In the genomic region with DNA sequence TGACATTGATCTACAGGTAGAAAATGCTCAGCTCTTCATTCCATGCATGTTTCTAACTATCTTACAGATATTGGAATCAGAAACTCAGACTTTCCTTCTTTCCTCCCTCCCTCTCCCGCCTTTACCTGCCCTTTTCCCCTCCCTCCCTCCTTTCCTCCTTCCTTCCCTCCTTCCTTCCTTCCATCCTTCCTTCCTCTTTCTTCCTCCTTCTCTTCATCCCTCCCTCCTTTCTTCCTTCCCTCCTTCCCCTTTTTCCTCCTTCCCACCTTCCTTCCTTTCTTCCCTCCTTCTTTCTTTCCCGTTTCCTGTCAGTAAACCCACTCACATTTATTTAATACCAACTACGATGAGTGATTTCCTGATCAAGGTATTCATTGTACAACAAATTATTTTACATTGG, we compare ENCODE assay signal across 19 cellular contexts.
"Had no signal": no experiment of that assay in that cellular context is flagged by ENCODE, and none has a peak within 500 bp of the region (broad histone marks: within the 10 kb centered on the region; RNA-seq: fewer than 3 reads in every experiment).

No MANE protein-coding gene starts in this region.

- H3K4me1 ChIP-seq: colonic mucosa, suprapubic skin, tibial artery, upper lobe of left lung, uterus had no signal

- H3K4me1 Mint-ChIP-seq: naive thymus-derived CD8-positive, alpha-beta T cell; stimulated activated effector memory CD8-positive, alpha-beta T cell treated with anti-CD3 and anti-CD28 coated beads, Interleukin-12 subunit alpha, Interleukin-12 subunit beta, amount 100 ng/mL, for 72 hours had no signal

- H3K9me3 Mint-ChIP-seq: neural crest cell; stimulated activated effector memory CD8-positive, alpha-beta T cell treated with anti-CD3 and anti-CD28 coated beads, Interleukin-12 subunit alpha, Interleukin-12 subunit beta, amount 100 ng/mL, for 72 hours had no signal

- H3K4me3 Mint-ChIP-seq: naive thymus-derived CD8-positive, alpha-beta T cell; stimulated activated effector memory CD8-positive, alpha-beta T cell treated with anti-CD3 and anti-CD28 coated beads, Interleukin-12 subunit alpha, Interleukin-12 subunit beta, amount 100 ng/mL, for 72 hours had no signal

- ATAC-seq: naive thymus-derived CD8-positive, alpha-beta T cell; stimulated activated effector memory CD8-positive, alpha-beta T cell treated with anti-CD3 and anti-CD28 coated beads, Interleukin-12 subunit alpha, Interleukin-12 subunit beta, amount 100 ng/mL, for 72 hours; stimulated activated naive CD8-positive, alpha-beta T cell treated with anti-CD3 and anti-CD28 coated beads, Interleukin-15, Interleukin-2, amounts not matched to agents 100 U/mL and 50 U/mL, for 24 hours had no signal

- DNase-seq: colonic mucosa; effector CD4-positive, alpha-beta T cell; foreskin melanocyte; head of caudate nucleus; hippocampal formation; kidney glomerular epithelial cell; naive thymus-derived CD8-positive, alpha-beta T cell; nucleus accumbens; ovary; right cardiac atrium; stimulated activated CD4-positive, alpha-beta T cell treated with anti-CD3 and anti-CD28 coated beads, Interleukin-4, amount 100 ng/mL, for 1 hour; stimulated activated CD8-positive, alpha-beta memory T cell treated with anti-CD3 and anti-CD28 coated beads, Interleukin-4, amount 100 ng/mL, for 48 hours; stimulated activated naive CD8-positive, alpha-beta T cell treated with anti-CD3 and anti-CD28 coated beads, Interleukin-15, Interleukin-2, amounts not matched to agents 100 U/mL and 50 U/mL, for 24 hours; tibial artery; upper lobe of left lung; uterus had no signal

- H3K36me3 ChIP-seq: colonic mucosa, ovary, suprapubic skin, tibial artery, upper lobe of left lung, uterus had no signal

- H3K36me3 Mint-ChIP-seq: naive thymus-derived CD8-positive, alpha-beta T cell; stimulated activated effector memory CD8-positive, alpha-beta T cell treated with anti-CD3 and anti-CD28 coated beads, Interleukin-12 subunit alpha, Interleukin-12 subunit beta, amount 100 ng/mL, for 72 hours had no signal

- H3K27ac ChIP-seq: colonic mucosa, ovary, suprapubic skin, tibial artery, upper lobe of left lung, uterus had no signal

- H3K27me3 ChIP-seq: colonic mucosa, ovary, suprapubic skin, tibial artery, upper lobe of left lung, uterus had no signal

- H3K27ac Mint-ChIP-seq: naive thymus-derived CD8-positive, alpha-beta T cell; stimulated activated effector memory CD8-positive, alpha-beta T cell treated with anti-CD3 and anti-CD28 coated beads, Interleukin-12 subunit alpha, Interleukin-12 subunit beta, amount 100 ng/mL, for 72 hours had no signal

- H3K9me3 ChIP-seq: colonic mucosa, ovary, suprapubic skin, tibial artery, upper lobe of left lung, uterus had no signal

- H3K4me3 ChIP-seq: colonic mucosa, ovary, suprapubic skin, tibial artery, upper lobe of left lung, uterus had no signal
